Comparison of ENCODE assay signal across 9 cellular contexts in the genomic region with DNA sequence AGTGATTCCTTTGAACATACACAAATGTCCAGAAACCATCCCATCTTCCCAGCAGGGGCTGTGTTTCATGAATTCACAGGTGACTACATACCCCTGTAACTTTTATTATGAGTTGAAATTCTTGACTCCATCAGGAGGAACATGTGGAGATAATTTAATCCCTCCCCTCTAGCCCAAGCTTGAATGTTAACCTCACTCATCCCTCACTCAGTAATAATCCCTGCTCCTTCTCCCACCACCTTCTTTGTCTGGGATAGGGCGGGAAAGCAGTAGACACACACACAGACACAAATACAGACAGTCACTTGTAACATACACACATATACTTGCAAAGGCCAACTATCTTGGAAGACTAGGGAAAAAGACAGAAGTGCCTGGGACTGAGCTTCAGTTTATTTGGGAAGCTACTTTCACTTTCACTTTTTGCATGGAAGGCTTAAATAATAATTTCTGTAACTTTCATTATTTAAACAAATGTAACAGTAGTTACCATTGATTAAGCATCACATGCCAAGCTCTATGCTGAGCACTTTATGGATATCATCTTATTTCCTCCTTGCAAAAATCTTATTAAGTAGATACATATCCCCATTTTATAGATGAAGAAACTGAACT.
A peak's percentile ranks its signal among the peaks of the same experiment; 100 is the strongest.
DNase-seq lines count a peak whose midpoint lies in the region; ATAC-seq and TF ChIP-seq lines count a peak whose summit lies in the region.
"Had no signal": no experiment of that assay in that cellular context is flagged by ENCODE, and none has a peak within 500 bp of the region (broad histone marks: within the 10 kb centered on the region; RNA-seq: fewer than 3 reads in every experiment).

No MANE protein-coding gene starts in this region.

- peak overlapping the region; percentile 22 to 62 (median 36); a peak in 19 of 22 replicates for H3K4me2 ChIP-seq in BLaER1 treated with 17β-estradiol and CSF1 and Interleukin-3, amounts not matched to agents 10 nM and 100 nM

- no peak for ATAC-seq in GM21717 (IDR thresholded peaks at IDR 0.05; ENCODE audit: unreplicated experiment)

- H3K9ac ChIP-seq in BLaER1 treated with 17β-estradiol and CSF1 and Interleukin-3, amounts not matched to agents 10 nM and 100 nM = no peak overlapping the region

- H3K36me3 Mint-ChIP-seq in nephron (ENCODE audit: low read depth) = peaks cover 11% of the 10 kb centered on the region

- no peaks in the 10 kb centered on the region; a peak in 1 of 22 replicates for H3K27me3 ChIP-seq in BLaER1 treated with 17β-estradiol and CSF1 and Interleukin-3, amounts not matched to agents 10 nM and 100 nM

- H3K9me3 ChIP-seq in BLaER1 treated with 17β-estradiol and CSF1 and Interleukin-3, amounts not matched to agents 10 nM and 100 nM (replicated peaks in 1 of 11) = no peaks in the 10 kb centered on the region

- peaks cover 0 to 51% (median 4%) of the 10 kb centered on the region in 11 experiments; a peak in 8 of 22 replicates for H4K20me1 ChIP-seq in BLaER1 treated with 17β-estradiol and CSF1 and Interleukin-3, amounts not matched to agents 10 nM and 100 nM

- H3K27ac ChIP-seq in BLaER1 treated with 17β-estradiol and CSF1 and Interleukin-3, amounts not matched to agents 10 nM and 100 nM = no peak overlapping the region

- H3K27me3 Mint-ChIP-seq in nephron (ENCODE audit: low read depth) = no peaks in the 10 kb centered on the region

- H3K9me3 Mint-ChIP-seq in nephron = no peaks in the 10 kb centered on the region

- DNase-seq in NCI-H69 (lab: John Stamatoyannopoulos, UW) (peak; percentile 73), epithelial cell of esophagus (ENCODE audit: low read depth) (no peak), putamen (ENCODE audit: low spot score) (no peak), DMS153 (lab: John Stamatoyannopoulos, UW) (no peak)
- no peak for DNase-seq in stimulated activated CD8-positive, alpha-beta memory T cell treated with anti-CD3 and anti-CD28 coated beads, Interleukin-4, amount 100 ng/mL, for 48 hours
- DNase-seq: T-helper 1 cell had no signal

- peak overlapping the region in 2 of 3 experiments; percentile 36 to 62 for H3K4me3 Mint-ChIP-seq in nephron

- H3K4me1 Mint-ChIP-seq in nephron = peaks cover 26% of the 10 kb centered on the region

- peak overlapping the region in 2 of 3 experiments; percentile 0 to 43 for H3K27ac Mint-ChIP-seq in nephron

- peaks cover 0 to 15% (median 9%) of the 10 kb centered on the region in 11 experiments; a peak in 7 of 22 replicates for H3K36me3 ChIP-seq in BLaER1 treated with 17β-estradiol and CSF1 and Interleukin-3, amounts not matched to agents 10 nM and 100 nM

- peaks cover 7 to 14% (median 12%) of the 10 kb centered on the region in 10 experiments; a peak in 12 of 20 replicates for H3K4me1 ChIP-seq in BLaER1 treated with 17β-estradiol and CSF1 and Interleukin-3, amounts not matched to agents 10 nM and 100 nM

- H3K4me3 ChIP-seq in BLaER1 treated with 17β-estradiol and CSF1 and Interleukin-3, amounts not matched to agents 10 nM and 100 nM = no peak overlapping the region
- peak overlapping the region; percentile 40 for H3K4me3 ChIP-seq in epithelial cell of esophagus (ENCODE audit: low read length)

- no peak for TF ChIP-seq CTCF in epithelial cell of esophagus (IDR thresholded peaks at IDR 0.05; ENCODE audit: insufficient read depth, low read depth, low read length, missing control alignments)
- no peak for TF ChIP-seq CTCF in nephron (IDR thresholded peaks at IDR 0.05; ENCODE audit: unreplicated experiment in 3 of 3)
